Comparison of ENCODE assay signal across 8 cellular contexts in the genomic region with DNA sequence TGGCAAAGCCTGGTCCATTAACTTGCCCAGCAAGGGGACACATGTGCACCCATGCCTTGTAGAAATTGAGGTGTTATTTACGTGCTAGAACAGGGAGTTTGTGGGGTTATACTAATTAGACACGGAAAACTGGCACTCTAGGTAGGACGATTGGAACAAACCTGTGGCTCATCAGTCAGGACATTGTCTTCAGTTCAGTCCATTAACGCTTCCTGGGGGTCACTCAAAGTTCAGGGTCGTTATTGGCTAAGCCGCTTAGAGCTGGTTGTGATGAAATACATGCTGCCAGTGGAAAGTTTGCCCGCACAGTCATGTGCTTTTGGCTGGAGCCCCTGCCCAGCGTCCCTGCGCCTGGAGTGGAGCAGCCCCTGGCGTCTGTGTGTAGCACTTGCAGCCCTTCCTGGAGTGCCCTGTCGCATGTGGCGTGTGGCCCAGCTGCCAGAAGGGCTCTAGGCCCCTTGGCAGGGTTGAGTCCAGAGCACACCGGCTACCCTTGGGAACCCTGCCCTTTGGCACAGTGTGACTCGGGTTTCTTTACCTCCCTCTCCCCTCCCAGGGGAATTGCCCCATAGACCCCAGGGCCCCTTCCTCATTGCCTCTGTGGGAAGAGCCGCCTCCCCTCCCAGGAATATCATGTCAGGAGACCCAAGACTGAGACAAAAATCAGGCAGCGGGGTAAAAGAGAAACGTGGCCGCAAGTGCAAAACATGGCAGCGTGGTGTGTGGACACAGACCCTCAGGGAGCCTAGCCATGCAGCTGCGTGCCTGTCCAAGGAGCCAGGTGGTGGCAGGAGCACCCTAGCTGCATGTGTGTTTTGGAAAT. TPM values are rescaled to one million over a fixed set of nuclear protein-coding genes. Genes with fewer than 3 reads are reported as not detected.
DNase-seq lines count a peak whose midpoint lies in the region; ATAC-seq and TF ChIP-seq lines count a peak whose summit lies in the region.

No MANE protein-coding gene starts in this region.

- H3K4me3 ChIP-seq in WI38 (ENCODE audit: low read depth, low read length) (no peak overlapping the region), right atrium auricular region (no peak overlapping the region), sigmoid colon (no peak overlapping the region)

- no peaks in the 10 kb centered on the region for H3K27me3 Mint-ChIP-seq in HFFc6 (ENCODE audit: insufficient read depth)
- H3K27me3 Mint-ChIP-seq in activated naive CD8-positive, alpha-beta T cell treated with anti-CD3 and anti-CD28 coated beads for 36 hours: no peaks in the 10 kb centered on the region

- peaks cover 7% of the 10 kb centered on the region for H3K36me3 Mint-ChIP-seq in HFFc6 (ENCODE audit: low read depth)
- H3K36me3 Mint-ChIP-seq in activated naive CD8-positive, alpha-beta T cell treated with anti-CD3 and anti-CD28 coated beads for 36 hours: no peaks in the 10 kb centered on the region

- intact Hi-C loops in sigmoid colon (cut with DNase I): loop anchor here (2.0 kb wide), 2 partner anchors 32 to 102 kb away; no protein-coding TSS in a partner anchor

- no peak for ATAC-seq in HG02852 (IDR thresholded peaks at IDR 0.05; ENCODE audit: unreplicated experiment)
- no peak for ATAC-seq in HG02884 (IDR thresholded peaks at IDR 0.05; ENCODE audit: unreplicated experiment)

- H3K9me3 ChIP-seq in right atrium auricular region: no peaks in the 10 kb centered on the region
- H3K9me3 ChIP-seq in sigmoid colon: no peaks in the 10 kb centered on the region

- H3K27me3 ChIP-seq in right atrium auricular region (no peaks in the 10 kb centered on the region), sigmoid colon (no peaks in the 10 kb centered on the region)

- WGBS in sigmoid colon, 2 donors: 34 to 65% methylated on average over 20 of the region's 20 CpGs

- H3K4me1 Mint-ChIP-seq in HFFc6 (ENCODE audit: low read depth): peaks cover 30% of the 10 kb centered on the region
- H3K4me1 Mint-ChIP-seq in activated naive CD8-positive, alpha-beta T cell treated with anti-CD3 and anti-CD28 coated beads for 36 hours: no peaks in the 10 kb centered on the region

- H3K4me1 ChIP-seq in right atrium auricular region (peaks cover 0 to 12% of the 10 kb centered on the region in 2 donors), sigmoid colon (peaks cover 0 to 17% (median 16%) of the 10 kb centered on the region in 4 donors)

- no peaks in the 10 kb centered on the region for H3K9me3 Mint-ChIP-seq in HFFc6
- H3K9me3 Mint-ChIP-seq in activated naive CD8-positive, alpha-beta T cell treated with anti-CD3 and anti-CD28 coated beads for 36 hours: no peaks in the 10 kb centered on the region

- no peak for TF ChIP-seq POLR2A in sigmoid colon (IDR thresholded peaks at IDR 0.05)

- H3K27ac ChIP-seq in right atrium auricular region (peak overlapping the region; percentile 58 to 60), sigmoid colon (peak overlapping the region; percentile 60 to 76 (median 67))

- TF ChIP-seq CTCF in HFFc6 (IDR thresholded peaks at IDR 0.05): 0 out of 2 replicates have a peak, but pooled peaks have one; percentile 11
- peak; percentile 59 for TF ChIP-seq CTCF in WI38 (IDR thresholded peaks at IDR 0.05; ENCODE audit: low read depth, low read length)
- TF ChIP-seq CTCF in right atrium auricular region (IDR thresholded peaks at IDR 0.05): peak; percentile 72 to 83
- TF ChIP-seq CTCF in sigmoid colon (IDR thresholded peaks at IDR 0.05): peak; percentile 88 to 93 (median 92)

- DNase-seq in HFFc6 (no peak), right atrium auricular region (ENCODE audit: low spot score) (peak; percentile 75), sigmoid colon (peak; percentile 95), HPDE6-E6E7 (ENCODE audit: extremely low spot score) (no peak)
- DNase-seq in activated naive CD8-positive, alpha-beta T cell treated with anti-CD3 and anti-CD28 coated beads for 36 hours: no peak

- H3K4me3 Mint-ChIP-seq in HFFc6: no peak overlapping the region
- H3K4me3 Mint-ChIP-seq in activated naive CD8-positive, alpha-beta T cell treated with anti-CD3 and anti-CD28 coated beads for 36 hours: no peak overlapping the region

- peak in 2 of 4 donors; percentile 43 to 72 for TF ChIP-seq EP300 in sigmoid colon (IDR thresholded peaks at IDR 0.05)

- H3K36me3 ChIP-seq in right atrium auricular region (no peaks in the 10 kb centered on the region), sigmoid colon (no peaks in the 10 kb centered on the region)

- H3K27ac Mint-ChIP-seq in HFFc6: no peak overlapping the region
- H3K27ac Mint-ChIP-seq in activated naive CD8-positive, alpha-beta T cell treated with anti-CD3 and anti-CD28 coated beads for 36 hours: no peak overlapping the region

RNA-seq across cellular contexts. Expression of a gene that starts 9.8 kb away (rescaled TPM):
- 1 to 10 TPM; 2.7 to 3.8 (median 2.9) TPM for total RNA-seq in HFFc6 (2021; fragmentation: NEBNext Ultra II Directional; extraction: Animal tissue kit (Norgen Biotek cat#: 25700))
- total RNA-seq in right atrium auricular region (1 to 10 TPM; 4.1 to 6.2 TPM), sigmoid colon (10 to 100 TPM in 1 of 4 donors, 1 to 10 TPM in 3; 6.1 to 10.7 (median 6.9) TPM)
- 1 to 10 TPM; 3.0 to 6.1 (median 5.4) TPM for polyA plus RNA-seq in sigmoid colon
- total RNA-seq in activated naive CD8-positive, alpha-beta T cell treated with anti-CD3 and anti-CD28 coated beads for 36 hours: 1 to 10 TPM; 3.7 to 4.0 TPM

RNA-seq across cellular contexts. Expression of a gene that starts 20.3 kb away (rescaled TPM):
- total RNA-seq in HFFc6 (2021; fragmentation: NEBNext Ultra II Directional; extraction: Animal tissue kit (Norgen Biotek cat#: 25700)): 10 to 100 TPM; 68.8 to 78.3 (median 75.5) TPM
- total RNA-seq in right atrium auricular region (100 to 1,000 TPM in 1 of 2 donors, 10 to 100 TPM in 1; 100.0 to 110 TPM), sigmoid colon (10 to 100 TPM; 56.3 to 63.7 (median 57.0) TPM)
- 100 to 1,000 TPM in 1 of 3 donors, 10 to 100 TPM in 2; 50.9 to 131 (median 52.3) TPM for polyA plus RNA-seq in sigmoid colon
- total RNA-seq in activated naive CD8-positive, alpha-beta T cell treated with anti-CD3 and anti-CD28 coated beads for 36 hours: 10 to 100 TPM; 54.7 to 55.1 TPM

RNA-seq across cellular contexts. Expression of a gene that starts 47.5 kb away (rescaled TPM):
- under 1 TPM in 2 of 6 experiments, not detected in 4; 0.28 to 0.39 TPM for total RNA-seq in HFFc6 (2021; fragmentation: NEBNext Ultra II Directional; extraction: Animal tissue kit (Norgen Biotek cat#: 25700))
- total RNA-seq in right atrium auricular region (100 to 1,000 TPM; 105 to 197 TPM), sigmoid colon (100 to 1,000 TPM; 257 to 447 (median 388) TPM)
- polyA plus RNA-seq in sigmoid colon: 100 to 1,000 TPM in 2 of 3 donors, 10 to 100 TPM in 1; 28.9 to 289 (median 132) TPM
- not detected for total RNA-seq in activated naive CD8-positive, alpha-beta T cell treated with anti-CD3 and anti-CD28 coated beads for 36 hours

Comparison
In these comparisons a context has a peak if more than half of its experiments do, and no peak if none do; other contexts are left out.
1. DNase-seq: peak in right atrium auricular region (single experiment) and sigmoid colon (single experiment); none in HFFc6 (single experiment), HPDE6-E6E7 (single experiment) and activated naive CD8-positive, alpha-beta T cell treated with anti-CD3 and anti-CD28 coated beads for 36 hours (single experiment).
2. CTCF ChIP-seq: peak in every context shown above with its lines; median percentile 92 in sigmoid colon; 78 in right atrium auricular region; 59 in WI38; 11 in HFFc6.
3. RNA of a gene that starts 47.5 kb away (total RNA-seq): 257 to 447 TPM in sigmoid colon and 105 to 197 TPM in right atrium auricular region; 0.28 to 0.39 TPM in HFFc6 and not detected in activated naive CD8-positive, alpha-beta T cell treated with anti-CD3 and anti-CD28 coated beads for 36 hours; every median in the first group is over 10 times any median in the second.